8 cellular contexts compared by ENCODE assay signal in genomic region chr19:45952691-45953505, GRCh38. TPM values are rescaled to one million over a fixed set of nuclear protein-coding genes. Genes with fewer than 3 reads are reported as not detected.
A peak's percentile ranks its signal among the peaks of the same experiment; 100 is the strongest.
DNase-seq lines count a peak whose midpoint lies in the region; ATAC-seq, FAIRE-seq and TF ChIP-seq lines count a peak whose summit lies in the region.

No MANE protein-coding gene starts in this region.

- CTCF ChIA-PET in K562 (lab: Yijun Ruan, JAX; ENCODE audit: low intra/inter-chr PET ratio) = no interaction called here

- H3K9ac ChIP-seq in K562 (ENCODE audit: insufficient read depth in 1 of 2, low read depth in 2 of 2, low read length in 2 of 2) = peak overlapping the region in 1 of 2 experiments; percentile 27; a peak in 1 of 4 replicates

- TF ChIP-seq POLR2A in K562 (conservative IDR thresholded peaks at IDR 0.05) = no peak

- no peak overlapping the region for H3K27ac ChIP-seq in K562 (ENCODE audit: extremely low read depth, low read depth, low read length)

- H3K79me2 ChIP-seq in K562 (ENCODE audit: control insufficient read depth, insufficient read depth, low read length) = no peaks in the 10 kb centered on the region

- intact Hi-C loops in K562 (cut with micrococcal nuclease) = no loop called here

- no peak for TF ChIP-seq RAD21 in K562 (CRISPR knock-in tag; conservative IDR thresholded peaks at IDR 0.05 in 1 of 2, IDR thresholded peaks at IDR 0.05 in 1 of 2)

- no peak for TF ChIP-seq CTCF in K562 (IDR thresholded peaks at IDR 0.05 in 2 of 3, conservative IDR thresholded peaks at IDR 0.05 in 1 of 3; ENCODE audit: insufficient read depth in 2 of 3, low read depth in 1 of 3, low read length in 3 of 3)

- DNase-seq in activated CD4-positive, CD25-positive, alpha-beta regulatory T cell (lab: John Stamatoyannopoulos, UW) = no peak
- DNase-seq in RPMI8226 = peak; percentile 51
- peak; percentile 79 to 89 (median 85) for DNase-seq in K562 (ENCODE audit: extremely low read depth in 1 of 4, low spot score in 3 of 4)
- peak; percentile 27 for DNase-seq in iris pigment epithelial cell (ENCODE audit: low read depth)
- DNase-seq in stimulated activated CD8-positive, alpha-beta memory T cell treated with anti-CD3 and anti-CD28 coated beads, Interleukin-4, amount 100 ng/mL, for 24 hours (ENCODE audit: low read depth) = peak; percentile 15
- DNase-seq in DMS79 (lab: John Stamatoyannopoulos, UW) = no peak

- BruUV-seq in K562 (replicated peaks; lab: Mats Ljungman, UMichigan) = no TSS peak

- peak overlapping the region; percentile 34 for H3K4me3 ChIP-seq in K562

- 2% methylated on average over 42 of the region's 43 CpGs for WGBS in K562 (ENCODE audit: insufficient coverage, low coverage, missing lambda C conversion rate)

- H4K20me1 ChIP-seq in K562 (replicated peaks; ENCODE audit: control insufficient read depth, insufficient read depth, low read length) = no peaks in the 10 kb centered on the region; the same call in 1 of the 2 replicates

- TF ChIP-seq EP300 in K562 (IDR thresholded peaks at IDR 0.05; ENCODE audit: low read length) = no peak

- POLR2A ChIA-PET in K562 (lab: Yijun Ruan, JAX) = interaction anchor here (0.7 to 1.2 kb wide), 3 partner anchors 8 to 38 kb away, joined by 3 to 5 read pairs (median 4); no protein-coding TSS in a partner anchor

- FAIRE-seq in K562 (lab: Jason Lieb, UNC) = peak; percentile 58

- peaks cover 6 to 39% of the 10 kb centered on the region in 2 experiments; a peak in 4 of 5 replicates for H3K27me3 ChIP-seq in K562 (ENCODE audit: control insufficient read depth in 2 of 2, insufficient read depth in 2 of 2, low read length in 2 of 2)

- peak; percentile 28 to 49 for ATAC-seq in activated CD4-positive, CD25-positive, alpha-beta regulatory T cell treated with anti-CD3 and anti-CD28 coated beads, Interleukin-2, amount 50 U/mL, for 24 hours
- peak; percentile 97 for ATAC-seq in K562
- no peak for ATAC-seq in GM21825 (IDR thresholded peaks at IDR 0.05; ENCODE audit: unreplicated experiment)

- no peaks in the 10 kb centered on the region for H3K36me3 ChIP-seq in K562 (ENCODE audit: control insufficient read depth, insufficient read depth, low read length)

- peak overlapping the region; percentile 58 for H2AFZ ChIP-seq in K562 (ENCODE audit: low read depth, low read length)

- peaks cover 0 to 8% of the 10 kb centered on the region in 2 experiments; a peak in 2 of 5 replicates for H3K4me1 ChIP-seq in K562 (replicated peaks in 1 of 2; ENCODE audit: control insufficient read depth in 2 of 2, insufficient read depth in 2 of 2, low read length in 2 of 2)

- H3K9me3 ChIP-seq in K562 (replicated peaks; ENCODE audit: control insufficient read depth, insufficient read depth, low read depth, low read length) = no peaks in the 10 kb centered on the region

- peak overlapping the region; percentile 68 for H3K4me2 ChIP-seq in K562 (ENCODE audit: insufficient read depth, low read length)

- in situ Hi-C loops in K562 (cut with MboI) = no loop called here

- no peaks in the 10 kb centered on the region for H3K9me1 ChIP-seq in K562 (ENCODE audit: control insufficient read depth, insufficient read depth, low read length)

TF ChIP-seq in K562, 482 proteins besides CTCF, POLR2A, EP300 and RAD21 (continues in another document):
- no peak for TF ChIP-seq HDAC6 (IDR thresholded peaks at IDR 0.05; ENCODE audit: low read depth, low read length)
- peak; percentile 98 for TF ChIP-seq MIER1 (IDR thresholded peaks at IDR 0.05; ENCODE audit: low read depth)

RNA-seq across cellular contexts. Expression of gene NOVA2, which starts 20.8 kb away (rescaled TPM):
- total RNA-seq in K562 (2011; cell fraction: chromatin; rRNA removed; ENCODE audit: low replicate concordance) = not detected in 2 replicates
- total RNA-seq in K562 (2011; cell fraction: nucleolus; rRNA removed) = not detected in 2 replicates
- not detected in 2 replicates for total RNA-seq in K562 (2011; cell fraction: nucleoplasm; rRNA removed)
- not detected in 2 replicates for total RNA-seq in K562 (2014; rRNA removed)
- not detected in 2 replicates for total RNA-seq in K562 (2014; rRNA removed; fragmentation: Illumina TruSeq; extraction: Trizol)
- total RNA-seq in K562 (2015; rRNA removed; fragmentation: Illumina TruSeq; extraction: Trizol) = not detected in 2 replicates
- not detected in 2 replicates for total RNA-seq in K562 (2021)
- not detected in 2 replicates for polyA plus RNA-seq in K562 (2011; rRNA removed)
- polyA plus RNA-seq in K562 (2011; cell fraction: cytosol; rRNA removed) = not detected in 2 replicates
- not detected in 2 replicates for polyA plus RNA-seq in K562 (2011; cell fraction: nucleus; rRNA removed)
- 0.03 TPM in 1 of 2 replicates, not detected in the other for polyA plus RNA-seq in K562 (2012)
- not detected in 2 replicates for polyA plus RNA-seq in K562 (2014; fragmentation: Illumina TruSeq; extraction: Trizol)
- not detected for polyA plus RNA-seq in K562 (2014; fragmentation: Nextera tagmentation; extraction: Ambion mirVana)
- not detected in 2 replicates for polyA plus RNA-seq in K562 (2014; rRNA removed)
- not detected in 2 replicates for polyA minus RNA-seq in K562 (2011; rRNA and poly(A)+ RNA removed)
- polyA minus RNA-seq in K562 (2011; cell fraction: cytosol; rRNA and poly(A)+ RNA removed) = not detected in 2 replicates
- not detected in 2 replicates for polyA minus RNA-seq in K562 (2011; cell fraction: nucleus; rRNA and poly(A)+ RNA removed)

RNA-seq across cellular contexts. Expression of gene NANOS2, which starts 38.3 kb away (rescaled TPM):
- total RNA-seq in K562 (2011; cell fraction: chromatin; rRNA removed; ENCODE audit: low replicate concordance) = not detected in 2 replicates
- not detected in 2 replicates for total RNA-seq in K562 (2011; cell fraction: nucleolus; rRNA removed)
- not detected in 2 replicates for total RNA-seq in K562 (2011; cell fraction: nucleoplasm; rRNA removed)
- total RNA-seq in K562 (2014; rRNA removed) (0.08 TPM in 1 of 2 replicates, not detected in the other), K562 (2014; rRNA removed; fragmentation: Illumina TruSeq; extraction: Trizol) (not detected in 2 replicates), K562 (2015; rRNA removed; fragmentation: Illumina TruSeq; extraction: Trizol) (not detected in 2 replicates), K562 (2021) (not detected in 2 replicates)
- polyA plus RNA-seq in K562 (2011; rRNA removed) (not detected in 2 replicates), K562 (2014; fragmentation: Illumina TruSeq; extraction: Trizol) (not detected in 2 replicates), K562 (2014; fragmentation: Nextera tagmentation; extraction: Ambion mirVana) (not detected), K562 (2014; rRNA removed) (not detected in 2 replicates)
- not detected in 2 replicates for polyA plus RNA-seq in K562 (2011; cell fraction: cytosol; rRNA removed)
- not detected in 2 replicates for polyA plus RNA-seq in K562 (2011; cell fraction: nucleus; rRNA removed)
- polyA plus RNA-seq in K562 (2012) = not detected in 2 replicates
- polyA minus RNA-seq in K562 (2011; rRNA and poly(A)+ RNA removed) = not detected in 2 replicates
- not detected in 2 replicates for polyA minus RNA-seq in K562 (2011; cell fraction: cytosol; rRNA and poly(A)+ RNA removed)
- not detected in 2 replicates for polyA minus RNA-seq in K562 (2011; cell fraction: nucleus; rRNA and poly(A)+ RNA removed)

RNA-seq across cellular contexts. Expression of gene CCDC61, which starts 42.4 kb away (rescaled TPM):
- total RNA-seq in K562 (2011; cell fraction: chromatin; rRNA removed; ENCODE audit: low replicate concordance) = 26.3 and 56.0 TPM in 2 replicates
- total RNA-seq in K562 (2011; cell fraction: nucleolus; rRNA removed) = 42.4 and 47.0 TPM in 2 replicates
- total RNA-seq in K562 (2011; cell fraction: nucleoplasm; rRNA removed) = 31.0 and 36.6 TPM in 2 replicates
- total RNA-seq in K562 (2014; rRNA removed) (19.8 and 21.5 TPM in 2 replicates), K562 (2014; rRNA removed; fragmentation: Illumina TruSeq; extraction: Trizol) (4.9 and 5.4 TPM in 2 replicates), K562 (2015; rRNA removed; fragmentation: Illumina TruSeq; extraction: Trizol) (10.3 and 11.4 TPM in 2 replicates), K562 (2021) (26.3 and 27.0 TPM in 2 replicates)
- polyA plus RNA-seq in K562 (2011; rRNA removed) (10.6 and 12.4 TPM in 2 replicates), K562 (2014; fragmentation: Illumina TruSeq; extraction: Trizol) (9.4 and 15.5 TPM in 2 replicates), K562 (2014; fragmentation: Nextera tagmentation; extraction: Ambion mirVana) (under 1 TPM; 0.07 to 0.59 TPM), K562 (2014; rRNA removed) (20.9 and 21.4 TPM in 2 replicates)
- polyA plus RNA-seq in K562 (2011; cell fraction: cytosol; rRNA removed) = 10.4 and 25.4 TPM in 2 replicates
- 41.2 and 57.4 TPM in 2 replicates for polyA plus RNA-seq in K562 (2011; cell fraction: nucleus; rRNA removed)
- polyA plus RNA-seq in K562 (2012) = 19.9 and 20.3 TPM in 2 replicates
- 2.8 and 5.2 TPM in 2 replicates for polyA minus RNA-seq in K562 (2011; rRNA and poly(A)+ RNA removed)
- 12.0 and 13.0 TPM in 2 replicates for polyA minus RNA-seq in K562 (2011; cell fraction: cytosol; rRNA and poly(A)+ RNA removed)
- 19.5 and 24.2 TPM in 2 replicates for polyA minus RNA-seq in K562 (2011; cell fraction: nucleus; rRNA and poly(A)+ RNA removed)

RNA-seq across cellular contexts. Expression of gene MYPOP, which starts 50.5 kb away (rescaled TPM):
- total RNA-seq in K562 (2011; cell fraction: chromatin; rRNA removed; ENCODE audit: low replicate concordance) = 2.2 and 5.3 TPM in 2 replicates
- 3.0 and 3.4 TPM in 2 replicates for total RNA-seq in K562 (2011; cell fraction: nucleolus; rRNA removed)
- 3.4 and 4.7 TPM in 2 replicates for total RNA-seq in K562 (2011; cell fraction: nucleoplasm; rRNA removed)
- 2.6 and 2.8 TPM in 2 replicates for total RNA-seq in K562 (2014; rRNA removed)
- total RNA-seq in K562 (2014; rRNA removed; fragmentation: Illumina TruSeq; extraction: Trizol) = 0.61 and 0.80 TPM in 2 replicates
- total RNA-seq in K562 (2015; rRNA removed; fragmentation: Illumina TruSeq; extraction: Trizol) = 1.0 and 1.6 TPM in 2 replicates
- 7.4 and 7.6 TPM in 2 replicates for total RNA-seq in K562 (2021)
- polyA plus RNA-seq in K562 (2011; rRNA removed) = 0.72 and 1.3 TPM in 2 replicates
- 1.5 and 2.2 TPM in 2 replicates for polyA plus RNA-seq in K562 (2011; cell fraction: cytosol; rRNA removed)
- 2.9 and 5.2 TPM in 2 replicates for polyA plus RNA-seq in K562 (2011; cell fraction: nucleus; rRNA removed)
- 3.1 and 4.0 TPM in 2 replicates for polyA plus RNA-seq in K562 (2012)
- 1.7 and 1.9 TPM in 2 replicates for polyA plus RNA-seq in K562 (2014; fragmentation: Illumina TruSeq; extraction: Trizol)
- polyA plus RNA-seq in K562 (2014; fragmentation: Nextera tagmentation; extraction: Ambion mirVana) = under 1 TPM; 0.32 to 0.34 TPM
- polyA plus RNA-seq in K562 (2014; rRNA removed) = 2.4 and 4.9 TPM in 2 replicates
- 0.28 and 0.33 TPM in 2 replicates for polyA minus RNA-seq in K562 (2011; rRNA and poly(A)+ RNA removed)
- polyA minus RNA-seq in K562 (2011; cell fraction: cytosol; rRNA and poly(A)+ RNA removed) = 1.9 and 2.3 TPM in 2 replicates
- 0.94 and 1.3 TPM in 2 replicates for polyA minus RNA-seq in K562 (2011; cell fraction: nucleus; rRNA and poly(A)+ RNA removed)

Comparison
In these comparisons a context has a peak if more than half of its experiments do, and no peak if none do; other contexts are left out.
1. DNase-seq: peak in RPMI8226 (single experiment), K562 (4 of 4), iris pigment epithelial cell (single experiment) and stimulated activated CD8-positive, alpha-beta memory T cell treated with anti-CD3 and anti-CD28 coated beads, Interleukin-4, amount 100 ng/mL, for 24 hours (single experiment); none in activated CD4-positive, CD25-positive, alpha-beta regulatory T cell (0 of 4) and DMS79 (single experiment).